9 cellular contexts compared by ENCODE assay signal in genomic region chr2:233084488-233084887, GRCh38. TPM values are rescaled to one million over a fixed set of nuclear protein-coding genes. Genes with fewer than 3 reads are reported as not detected.
DNase-seq lines count a peak whose midpoint lies in the region; ATAC-seq, FAIRE-seq and TF ChIP-seq lines count a peak whose summit lies in the region.
"Had no signal": no experiment of that assay in that cellular context is flagged by ENCODE, and none has a peak within 500 bp of the region (broad histone marks: within the 10 kb centered on the region; RNA-seq: fewer than 3 reads in every experiment).

No MANE protein-coding gene starts in this region.

- H3K27me3 ChIP-seq in gastroesophageal sphincter (no peaks in the 10 kb centered on the region), small intestine (ENCODE audit: control insufficient read depth in 2 of 2, insufficient read depth in 2 of 2, low read length in 2 of 2) (no peaks in the 10 kb centered on the region), endodermal cell (ENCODE audit: control insufficient read depth, insufficient read depth, low read length, poor library complexity, severe bottlenecking) (no peaks in the 10 kb centered on the region)

- H3K27ac Mint-ChIP-seq in T-cell, result peak overlapping the region; percentile 94
- no peak overlapping the region for H3K27ac Mint-ChIP-seq in endodermal cell

- peak overlapping the region in 2 of 3 donors; percentile 70 to 71 for H3K4me3 Mint-ChIP-seq in T-cell
- no peak overlapping the region for H3K4me3 Mint-ChIP-seq in endodermal cell

- peak overlapping the region in 3 of 4 donors; percentile 70 to 74 (median 70) for H3K27ac ChIP-seq in gastroesophageal sphincter
- H3K27ac ChIP-seq in small intestine (ENCODE audit: low read depth in 1 of 2, low read length in 1 of 2), result peak overlapping the region; percentile 66 to 93
- no peak overlapping the region for H3K27ac ChIP-seq in endodermal cell (ENCODE audit: low read depth, low read length)

- TF ChIP-seq CTCF in gastroesophageal sphincter (IDR thresholded peaks at IDR 0.05), result no peak
- no peak for TF ChIP-seq CTCF in endodermal cell (conservative IDR thresholded peaks at IDR 0.05)

- H3K4me3 ChIP-seq in gastroesophageal sphincter (no peak overlapping the region), small intestine (ENCODE audit: low read depth in 1 of 2, low read length in 2 of 2) (no peak overlapping the region), endodermal cell (ENCODE audit: low read length) (no peak overlapping the region)

- H3K36me3 Mint-ChIP-seq in T-cell (peaks cover 47% of the 10 kb centered on the region), endodermal cell (ENCODE audit: low read depth) (no peaks in the 10 kb centered on the region)

- 45 to 74% methylated on average over 7 to 11 of the region's 13 CpGs for WGBS in gastroesophageal sphincter (ENCODE audit: low coverage in 1 of 2), 2 donors
- 60 to 87% (median 65%) methylated on average over 13 of the region's 13 CpGs for whole genome bisulfite sequencing in small intestine, 3 donors
- WGBS in endodermal cell (ENCODE audit: insufficient coverage in 1 of 2, insufficient read length in 1 of 2), 2 experiments, result 74 to 89% methylated on average over 11 to 13 of the region's 13 CpGs

- no peak for TF ChIP-seq POLR2A in gastroesophageal sphincter (IDR thresholded peaks at IDR 0.05)

- ATAC-seq in GM21786 (IDR thresholded peaks at IDR 0.05; ENCODE audit: unreplicated experiment), result peak; percentile 22
- ATAC-seq in T-cell (replicated peaks in 1 of 4), result peak; percentile 35 to 51 (median 41)
- ATAC-seq in gastroesophageal sphincter, result peak; percentile 68

- CTCF ChIA-PET in T-cell (lab: Charles Lee), result interaction anchor here (0.6 to 0.8 kb wide), 2 partner anchors 9 to 276 kb away, joined by 4 read pairs; no protein-coding TSS in a partner anchor

- no peaks in the 10 kb centered on the region for H3K27me3 Mint-ChIP-seq in T-cell
- H3K27me3 Mint-ChIP-seq in endodermal cell (ENCODE audit: insufficient read depth), result no peaks in the 10 kb centered on the region

- POLR2A ChIA-PET in T-cell (lab: Charles Lee), result interaction anchor here (0.6 to 1.4 kb wide), 4 partner anchors 9 to 1338 kb away, joined by 3 to 5 read pairs (median 4); no protein-coding TSS in a partner anchor

- TF ChIP-seq EP300 in gastroesophageal sphincter (IDR thresholded peaks at IDR 0.05), result no peak

- peaks cover 88 to 92% (median 90%) of the 10 kb centered on the region in 3 donors for H3K4me1 Mint-ChIP-seq in T-cell
- peaks cover 5% of the 10 kb centered on the region for H3K4me1 Mint-ChIP-seq in endodermal cell

- no peaks in the 10 kb centered on the region for H3K9me3 ChIP-seq in gastroesophageal sphincter
- H3K9me3 ChIP-seq in small intestine (ENCODE audit: control insufficient read depth, low read depth), result no peaks in the 10 kb centered on the region
- no peaks in the 10 kb centered on the region for H3K9me3 ChIP-seq in endodermal cell (ENCODE audit: control insufficient read depth, low read length)

- H3K36me3 ChIP-seq in gastroesophageal sphincter (no peaks in the 10 kb centered on the region), small intestine (ENCODE audit: control insufficient read depth in 2 of 2, insufficient read depth in 2 of 2, low read length in 2 of 2) (no peaks in the 10 kb centered on the region), endodermal cell (ENCODE audit: control insufficient read depth, insufficient read depth, low read length) (no peaks in the 10 kb centered on the region)

- DNase-seq in T-cell (peak in 31 of 34 experiments; percentile 38 to 76 (median 57)), small intestine (peak; percentile 35), endodermal cell (no peak), NCI-H510A treated with DMSO at 0.1 percent for 48 hours (lab: John Stamatoyannopoulos, UW) (no peak), middle frontal gyrus (ENCODE audit: extremely low spot score, low spot score) (no peak), frontal cortex (ENCODE audit: low spot score in 2 of 2) (no peak)

- no peak for FAIRE-seq in small intestine (lab: Jason Lieb, UNC)
- no peak for FAIRE-seq in frontal cortex (lab: Jason Lieb, UNC)
- FAIRE-seq: colon had no signal

- peaks cover 0 to 9% (median 3%) of the 10 kb centered on the region in 3 donors for H3K4me1 ChIP-seq in gastroesophageal sphincter
- H3K4me1 ChIP-seq in small intestine (ENCODE audit: control insufficient read depth in 2 of 2, insufficient read depth in 1 of 2, low read depth in 1 of 2, low read length in 1 of 2), result no peaks in the 10 kb centered on the region
- peaks cover 12% of the 10 kb centered on the region for H3K4me1 ChIP-seq in endodermal cell (ENCODE audit: control insufficient read depth, insufficient read depth, low read length)

- H3K9ac ChIP-seq in endodermal cell (ENCODE audit: extremely low read depth, low read length, poor library complexity, severe bottlenecking), result no peak overlapping the region

- H3K9me3 Mint-ChIP-seq in T-cell (no peaks in the 10 kb centered on the region), endodermal cell (no peaks in the 10 kb centered on the region)

RNA-seq across cellular contexts. Expression of gene INPP5D, which starts 24.3 kb away (rescaled TPM):
- total RNA-seq in T-cell (100 to 1,000 TPM; 108 to 216 (median 135) TPM), gastroesophageal sphincter (10 to 100 TPM in 2 of 4 donors, 1 to 10 TPM in 2; 6.5 to 12.4 (median 9.3) TPM), endodermal cell (1 to 10 TPM in 1 of 2 donors, under 1 TPM in 1; 0.66 to 3.0 TPM), frontal cortex (1.6 TPM)
- 1 to 10 TPM; 4.7 to 7.9 (median 5.9) TPM for polyA plus RNA-seq in small intestine
- polyA plus RNA-seq in endodermal cell (2013, experiment 1 of 2), result 4.5 TPM
- 3.7 TPM for polyA plus RNA-seq in endodermal cell (2013, experiment 2 of 2)

RNA-seq across cellular contexts. Expression of gene NEU2, which starts 52.0 kb away (rescaled TPM):
- total RNA-seq in T-cell, result not detected
- not detected for total RNA-seq in gastroesophageal sphincter
- not detected for polyA plus RNA-seq in small intestine
- total RNA-seq in endodermal cell, result not detected
- polyA plus RNA-seq in endodermal cell (2013, experiment 1 of 2), result not detected
- not detected for polyA plus RNA-seq in endodermal cell (2013, experiment 2 of 2)
- not detected for total RNA-seq in frontal cortex

Comparison
In these comparisons a context has a peak if more than half of its experiments do, and no peak if none do; other contexts are left out.
1. DNase-seq: peak in T-cell (31 of 34) and small intestine (single experiment); none in endodermal cell (single experiment), NCI-H510A treated with DMSO at 0.1 percent for 48 hours (single experiment), middle frontal gyrus (single experiment) and frontal cortex (0 of 2).
2. RNA of gene INPP5D, which starts 24.3 kb away (total RNA-seq): 108 to 216 TPM in T-cell; 6.5 to 12.4 TPM in gastroesophageal sphincter, 0.66 to 3.0 TPM in endodermal cell and 1.6 TPM in frontal cortex (single experiment); every median in the first group is over 4 times any median in the second.
3. Peak in every context shown above with its lines, with median percentiles within 50 percentile points of each other: ATAC-seq.